Comparison of ENCODE assay signal across 19 cellular contexts in the genomic region with DNA sequence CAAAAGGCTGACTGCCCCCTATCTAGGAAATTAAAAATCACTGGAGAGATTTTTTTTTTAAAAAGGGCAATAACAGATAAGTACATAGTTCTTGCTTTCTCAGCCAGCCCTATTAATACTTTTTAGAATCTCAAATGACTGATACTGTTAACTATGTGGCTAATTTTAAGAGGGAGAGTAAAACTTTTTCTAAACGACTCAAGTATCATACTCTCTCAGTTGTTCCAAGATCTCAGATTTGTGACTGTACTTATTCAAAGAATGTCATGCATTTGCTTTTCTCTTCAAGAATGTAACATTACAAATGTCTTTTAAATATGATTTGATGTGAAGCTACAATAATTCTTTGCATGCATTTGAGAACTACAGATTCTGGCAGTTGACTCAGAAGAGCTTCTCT.
"Had no signal": no experiment of that assay in that cellular context is flagged by ENCODE, and none has a peak within 500 bp of the region (broad histone marks: within the 10 kb centered on the region; RNA-seq: fewer than 3 reads in every experiment).

No MANE protein-coding gene starts in this region.

- H3K36me3 Mint-ChIP-seq: immature natural killer cell; natural killer cell treated with Interleukin-12 subunit alpha and Interleukin-12 subunit beta and Interleukin-15 and Interleukin-18, amount 100 ng/mL, for 72 hours; T-cell; type B pancreatic cell had no signal

- H3K4me3 ChIP-seq: ascending aorta, cardiac muscle cell, coronary artery, mucosa of descending colon, psoas muscle, suprapubic skin had no signal

- H3K27ac ChIP-seq: ascending aorta, cardiac muscle cell, coronary artery, psoas muscle, suprapubic skin, VCaP had no signal

- DNase-seq: activated CD4-positive, alpha-beta memory T cell treated with anti-CD3 and anti-CD28 coated beads, Interleukin-2, amount 10 ng/mL, durations not matched to agents 7 days and 5 days; activated CD8-positive, alpha-beta memory T cell treated with anti-CD3 and anti-CD28 coated beads, Interleukin-2, amount 50 U/mL, for 4 hours; activated naive CD4-positive, alpha-beta T cell; activated T-cell treated with anti-CD3 and anti-CD28 coated beads, Interleukin-2, amount 50 U/mL, for 72 hours; effector CD8-positive, alpha-beta T cell; immature natural killer cell; mucosa of descending colon; psoas muscle; stimulated activated CD4-positive, alpha-beta T cell treated with anti-CD3 and anti-CD28 coated beads, Interleukin-12 subunit alpha, Interleukin-12 subunit beta, amount 100 ng/mL, for 4 hours; stimulated activated naive CD4-positive, alpha-beta T cell treated with Interleukin-2 at 50 U/mL for 16 hours; T-cell had no signal

- H3K4me1 ChIP-seq: ascending aorta, psoas muscle, suprapubic skin had no signal

- H3K9me3 Mint-ChIP-seq: activated CD4-positive, alpha-beta memory T cell treated with anti-CD3 and anti-CD28 coated beads, Interleukin-2, amount 10 ng/mL, durations not matched to agents 7 days and 5 days; activated T-cell treated with anti-CD3 and anti-CD28 coated beads, Interleukin-2, amount 50 U/mL, for 72 hours; immature natural killer cell; natural killer cell treated with Interleukin-12 subunit alpha and Interleukin-12 subunit beta and Interleukin-15 and Interleukin-18, amount 100 ng/mL, for 72 hours; T-cell; type B pancreatic cell had no signal

- H3K27ac Mint-ChIP-seq: activated CD4-positive, alpha-beta memory T cell treated with anti-CD3 and anti-CD28 coated beads, Interleukin-2, amount 10 ng/mL, durations not matched to agents 7 days and 5 days; activated T-cell treated with anti-CD3 and anti-CD28 coated beads, Interleukin-2, amount 50 U/mL, for 72 hours; immature natural killer cell; natural killer cell treated with Interleukin-12 subunit alpha and Interleukin-12 subunit beta and Interleukin-15 and Interleukin-18, amount 100 ng/mL, for 72 hours; T-cell; type B pancreatic cell had no signal

- H3K4me3 Mint-ChIP-seq: activated CD4-positive, alpha-beta memory T cell treated with anti-CD3 and anti-CD28 coated beads, Interleukin-2, amount 10 ng/mL, durations not matched to agents 7 days and 5 days; activated T-cell treated with anti-CD3 and anti-CD28 coated beads, Interleukin-2, amount 50 U/mL, for 72 hours; immature natural killer cell; natural killer cell treated with Interleukin-12 subunit alpha and Interleukin-12 subunit beta and Interleukin-15 and Interleukin-18, amount 100 ng/mL, for 72 hours; T-cell; type B pancreatic cell had no signal

- H3K4me1 Mint-ChIP-seq: immature natural killer cell, T-cell had no signal

- H3K27me3 Mint-ChIP-seq: type B pancreatic cell had no signal

- ATAC-seq: activated T-cell treated with anti-CD3 and anti-CD28 coated beads, Interleukin-2, amount 50 U/mL, for 72 hours; mucosa of descending colon; natural killer cell treated with Interleukin-12 subunit alpha and Interleukin-12 subunit beta and Interleukin-15 and Interleukin-18, amount 100 ng/mL, for 72 hours; psoas muscle; sciatic nerve; T-cell had no signal

- H3K27me3 ChIP-seq: ascending aorta, suprapubic skin had no signal

- H3K9me3 ChIP-seq: ascending aorta, mucosa of descending colon, psoas muscle, suprapubic skin had no signal

- H3K36me3 ChIP-seq: ascending aorta, cardiac muscle cell, suprapubic skin had no signal
